ENCODE assay signal across 17 cellular contexts in the genomic region with DNA sequence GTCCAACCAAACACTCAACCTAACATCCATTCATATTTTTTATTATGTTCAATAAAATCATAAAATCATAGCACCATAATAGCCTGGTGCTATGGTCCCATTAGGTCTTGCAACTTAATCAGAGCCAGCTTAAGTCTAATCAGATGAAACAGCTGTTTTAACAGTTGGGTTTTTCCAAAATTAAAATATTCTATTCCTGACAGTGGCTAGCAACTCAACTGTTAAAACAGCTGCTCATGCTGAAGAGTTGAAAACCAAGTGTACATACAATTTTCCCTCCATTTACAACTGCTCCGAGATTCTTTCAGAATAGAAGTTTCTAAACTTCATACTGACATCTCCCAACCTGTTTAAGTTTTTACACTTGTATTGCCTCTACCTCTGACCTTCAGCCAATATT.
A peak's percentile ranks its signal among the peaks of the same experiment; 100 is the strongest.
DNase-seq lines count a peak whose midpoint lies in the region; ATAC-seq and TF ChIP-seq lines count a peak whose summit lies in the region.
"Had no signal": no experiment of that assay in that cellular context is flagged by ENCODE, and none has a peak within 500 bp of the region (broad histone marks: within the 10 kb centered on the region; RNA-seq: fewer than 3 reads in every experiment).

No MANE protein-coding gene starts in this region.

- peak overlapping the region; percentile 2 for H3K27ac Mint-ChIP-seq in nephron progenitor cell
- H3K27ac Mint-ChIP-seq: CD14-positive monocyte; CD8-positive, alpha-beta T cell; GM23338 had no signal

- H3K4me1 Mint-ChIP-seq in nephron progenitor cell, result peaks cover 5% of the 10 kb centered on the region
- H3K4me1 Mint-ChIP-seq: CD14-positive monocyte, GM23338 had no signal

- peaks cover 3% of the 10 kb centered on the region for H3K27me3 Mint-ChIP-seq in nephron progenitor cell (ENCODE audit: low read depth, poor library complexity)

- no peaks in the 10 kb centered on the region for H3K27me3 ChIP-seq in HAP-1 (ENCODE audit: low read depth)
- no peaks in the 10 kb centered on the region for H3K27me3 ChIP-seq in SK-N-SH (ENCODE audit: insufficient read depth)

- H3K9me3 Mint-ChIP-seq in nephron progenitor cell, result no peaks in the 10 kb centered on the region
- H3K9me3 Mint-ChIP-seq: CD14-positive monocyte; CD8-positive, alpha-beta T cell; GM23338 had no signal

- H3K36me3 Mint-ChIP-seq in nephron progenitor cell (ENCODE audit: low read depth), result peaks cover 20% of the 10 kb centered on the region
- H3K36me3 Mint-ChIP-seq: CD14-positive monocyte had no signal

- no peak overlapping the region for H2AFZ ChIP-seq in SK-N-SH (ENCODE audit: low read depth)
- H2AFZ ChIP-seq: GM23338 had no signal

- no peak overlapping the region for H3K27ac ChIP-seq in SK-N-SH (ENCODE audit: low read depth in 2 of 2, low read length in 1 of 2)
- H3K27ac ChIP-seq: 22Rv1, HL-60 had no signal

- TF ChIP-seq CTCF in nephron progenitor cell (IDR thresholded peaks at IDR 0.05), result no peak
- TF ChIP-seq CTCF in SK-N-SH (IDR thresholded peaks at IDR 0.05), result no peak

- no peak for TF ChIP-seq EP300 in SK-N-SH (IDR thresholded peaks at IDR 0.05; ENCODE audit: borderline replicate concordance in 1 of 2, low read depth in 1 of 2, low read length in 1 of 2)

- no peak overlapping the region for H3K4me2 ChIP-seq in SK-N-SH
- H3K4me2 ChIP-seq: GM23338 had no signal

- H3K4me1 ChIP-seq in HAP-1, result peaks cover 20% of the 10 kb centered on the region
- peaks cover 0 to 9% of the 10 kb centered on the region in 2 experiments; a peak in 2 of 4 replicates for H3K4me1 ChIP-seq in SK-N-SH (ENCODE audit: control insufficient read depth in 1 of 2, insufficient read depth in 2 of 2, low read depth in 1 of 2, low read length in 1 of 2)

- no peak overlapping the region for H3K4me3 ChIP-seq in HAP-1
- H3K4me3 ChIP-seq in SK-N-SH (ENCODE audit: low read depth in 2 of 2, low read length in 1 of 2), result no peak overlapping the region
- H3K4me3 ChIP-seq: GM12878, GM23338 had no signal

- in situ Hi-C loops in HAP-1 (cut with MboI; ENCODE audit: low sequenced_read_pairs), result no loop called here

- intact Hi-C loops in left colon (cut with DNase I, micrococcal nuclease), result no loop called here

- H3K9me3 ChIP-seq in HAP-1 (no peaks in the 10 kb centered on the region), SK-N-SH (no peaks in the 10 kb centered on the region)

- no peaks in the 10 kb centered on the region for H3K36me3 ChIP-seq in HAP-1 (replicated peaks)
- no peaks in the 10 kb centered on the region for H3K36me3 ChIP-seq in SK-N-SH (replicated peaks in 1 of 2; ENCODE audit: control insufficient read depth in 1 of 2, insufficient read depth in 2 of 2, low read length in 1 of 2)

- H3K4me3 Mint-ChIP-seq in nephron progenitor cell, result no peak overlapping the region
- H3K4me3 Mint-ChIP-seq: CD14-positive monocyte; CD8-positive, alpha-beta T cell; GM23338 had no signal

- CTCF ChIA-PET in SK-N-SH (lab: Yijun Ruan, JAX), result no interaction called here

- peak; percentile 3 for DNase-seq in NCI-H82 (lab: John Stamatoyannopoulos, UW)
- no peak for DNase-seq in NCI-H82 treated with DMSO at 0.1 percent for 48 hours (lab: John Stamatoyannopoulos, UW; ENCODE audit: unreplicated experiment)
- no peak for DNase-seq in left colon
- no peak for DNase-seq in nephron progenitor cell
- DNase-seq in HAP-1 (ENCODE audit: low spot score in 2 of 2), result no peak
- DNase-seq in SK-N-SH, result no peak
- DNase-seq in NCI-H128 (lab: John Stamatoyannopoulos, UW; ENCODE audit: unreplicated experiment), result no peak
- DNase-seq: CD8-positive, alpha-beta T cell; COR-L47; DMS79; H7 had no signal

- ATAC-seq in left colon, result peak; percentile 62
- ATAC-seq in GM19328 (IDR thresholded peaks at IDR 0.05; ENCODE audit: unreplicated experiment), result no peak
- ATAC-seq: CD8-positive, alpha-beta T cell; GM12878; GM23338 had no signal

- no peaks in the 10 kb centered on the region for H3K9me2 ChIP-seq in SK-N-SH

- no peaks in the 10 kb centered on the region for H4K20me1 ChIP-seq in SK-N-SH (ENCODE audit: insufficient read depth)

- H3F3A ChIP-seq in SK-N-SH (replicated peaks; ENCODE audit: insufficient read depth), result no peaks in the 10 kb centered on the region

- no peak for TF ChIP-seq RAD21 in SK-N-SH (IDR thresholded peaks at IDR 0.05; ENCODE audit: low read length)

- POLR2A ChIA-PET in SK-N-SH (lab: Yijun Ruan, JAX), result no interaction called here

- H3K79me2 ChIP-seq in SK-N-SH (ENCODE audit: insufficient read depth), result no peaks in the 10 kb centered on the region

- H3K9ac ChIP-seq in SK-N-SH, result no peak overlapping the region

- 89% methylated on average over 1 of the region's 1 CpG for WGBS in SK-N-SH (ENCODE audit: low lambda C conversion rate)

TF ChIP-seq in SK-N-SH, 30 proteins besides CTCF, POLR2A, EP300 and RAD21 (continues in another document):
- TF ChIP-seq MEF2A (IDR thresholded peaks at IDR 0.05; ENCODE audit: borderline replicate concordance, low read depth) (no peak), MXI1 (IDR thresholded peaks at IDR 0.05; ENCODE audit: low read depth, low read length) (no peak), RFX5 (IDR thresholded peaks at IDR 0.05; ENCODE audit: low read length) (no peak), CHD2 (IDR thresholded peaks at IDR 0.05; ENCODE audit: low read length, partially characterized antibody) (no peak), JUND (IDR thresholded peaks at IDR 0.05) (no peak), GATA2 (CRISPR knock-in tag; IDR thresholded peaks at IDR 0.05) (no peak), RCOR1 (IDR thresholded peaks at IDR 0.05; ENCODE audit: low read length) (no peak), SIN3A (IDR thresholded peaks at IDR 0.05; ENCODE audit: borderline replicate concordance, low read depth, low read length) (no peak), FOXJ3 (CRISPR knock-in tag; IDR thresholded peaks at IDR 0.05) (no peak), GABPA (IDR thresholded peaks at IDR 0.05; ENCODE audit: low read depth) (no peak), TAF1 (IDR thresholded peaks at IDR 0.05; ENCODE audit: borderline replicate concordance, low read depth, low read length) (no peak)
- TF ChIP-seq, protein P1, sequence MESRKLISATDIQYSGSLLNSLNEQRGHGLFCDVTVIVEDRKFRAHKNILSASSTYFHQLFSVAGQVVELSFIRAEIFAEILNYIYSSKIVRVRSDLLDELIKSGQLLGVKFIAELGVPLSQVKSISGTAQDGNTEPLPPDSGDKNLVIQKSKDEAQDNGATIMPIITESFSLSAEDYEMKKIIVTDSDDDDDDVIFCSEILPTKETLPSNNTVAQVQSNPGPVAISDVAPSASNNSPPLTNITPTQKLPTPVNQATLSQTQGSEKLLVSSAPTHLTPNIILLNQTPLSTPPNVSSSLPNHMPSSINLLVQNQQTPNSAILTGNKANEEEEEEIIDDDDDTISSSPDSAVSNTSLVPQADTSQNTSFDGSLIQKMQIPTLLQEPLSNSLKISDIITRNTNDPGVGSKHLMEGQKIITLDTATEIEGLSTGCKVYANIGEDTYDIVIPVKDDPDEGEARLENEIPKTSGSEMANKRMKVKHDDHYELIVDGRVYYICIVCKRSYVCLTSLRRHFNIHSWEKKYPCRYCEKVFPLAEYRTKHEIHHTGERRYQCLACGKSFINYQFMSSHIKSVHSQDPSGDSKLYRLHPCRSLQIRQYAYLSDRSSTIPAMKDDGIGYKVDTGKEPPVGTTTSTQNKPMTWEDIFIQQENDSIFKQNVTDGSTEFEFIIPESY (IDR thresholded peaks at IDR 0.05; ENCODE audit: borderline replicate concordance, low read depth), result no peak
- TF ChIP-seq, protein P2, sequence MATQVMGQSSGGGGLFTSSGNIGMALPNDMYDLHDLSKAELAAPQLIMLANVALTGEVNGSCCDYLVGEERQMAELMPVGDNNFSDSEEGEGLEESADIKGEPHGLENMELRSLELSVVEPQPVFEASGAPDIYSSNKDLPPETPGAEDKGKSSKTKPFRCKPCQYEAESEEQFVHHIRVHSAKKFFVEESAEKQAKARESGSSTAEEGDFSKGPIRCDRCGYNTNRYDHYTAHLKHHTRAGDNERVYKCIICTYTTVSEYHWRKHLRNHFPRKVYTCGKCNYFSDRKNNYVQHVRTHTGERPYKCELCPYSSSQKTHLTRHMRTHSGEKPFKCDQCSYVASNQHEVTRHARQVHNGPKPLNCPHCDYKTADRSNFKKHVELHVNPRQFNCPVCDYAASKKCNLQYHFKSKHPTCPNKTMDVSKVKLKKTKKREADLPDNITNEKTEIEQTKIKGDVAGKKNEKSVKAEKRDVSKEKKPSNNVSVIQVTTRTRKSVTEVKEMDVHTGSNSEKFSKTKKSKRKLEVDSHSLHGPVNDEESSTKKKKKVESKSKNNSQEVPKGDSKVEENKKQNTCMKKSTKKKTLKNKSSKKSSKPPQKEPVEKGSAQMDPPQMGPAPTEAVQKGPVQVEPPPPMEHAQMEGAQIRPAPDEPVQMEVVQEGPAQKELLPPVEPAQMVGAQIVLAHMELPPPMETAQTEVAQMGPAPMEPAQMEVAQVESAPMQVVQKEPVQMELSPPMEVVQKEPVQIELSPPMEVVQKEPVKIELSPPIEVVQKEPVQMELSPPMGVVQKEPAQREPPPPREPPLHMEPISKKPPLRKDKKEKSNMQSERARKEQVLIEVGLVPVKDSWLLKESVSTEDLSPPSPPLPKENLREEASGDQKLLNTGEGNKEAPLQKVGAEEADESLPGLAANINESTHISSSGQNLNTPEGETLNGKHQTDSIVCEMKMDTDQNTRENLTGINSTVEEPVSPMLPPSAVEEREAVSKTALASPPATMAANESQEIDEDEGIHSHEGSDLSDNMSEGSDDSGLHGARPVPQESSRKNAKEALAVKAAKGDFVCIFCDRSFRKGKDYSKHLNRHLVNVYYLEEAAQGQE (IDR thresholded peaks at IDR 0.05; ENCODE audit: low read depth, low read length), result no peak
- TF ChIP-seq, protein P3, sequence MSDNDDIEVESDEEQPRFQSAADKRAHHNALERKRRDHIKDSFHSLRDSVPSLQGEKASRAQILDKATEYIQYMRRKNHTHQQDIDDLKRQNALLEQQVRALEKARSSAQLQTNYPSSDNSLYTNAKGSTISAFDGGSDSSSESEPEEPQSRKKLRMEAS (IDR thresholded peaks at IDR 0.05; ENCODE audit: low read depth), result no peak
- TF ChIP-seq, protein P4, sequence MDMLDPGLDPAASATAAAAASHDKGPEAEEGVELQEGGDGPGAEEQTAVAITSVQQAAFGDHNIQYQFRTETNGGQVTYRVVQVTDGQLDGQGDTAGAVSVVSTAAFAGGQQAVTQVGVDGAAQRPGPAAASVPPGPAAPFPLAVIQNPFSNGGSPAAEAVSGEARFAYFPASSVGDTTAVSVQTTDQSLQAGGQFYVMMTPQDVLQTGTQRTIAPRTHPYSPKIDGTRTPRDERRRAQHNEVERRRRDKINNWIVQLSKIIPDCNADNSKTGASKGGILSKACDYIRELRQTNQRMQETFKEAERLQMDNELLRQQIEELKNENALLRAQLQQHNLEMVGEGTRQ (IDR thresholded peaks at IDR 0.05; ENCODE audit: borderline replicate concordance, low read depth, low read length), result no peak
